In genomic region chr11:102171101-102171500, GRCh38 we compare ENCODE assay signal across 1 cellular context.
TF ChIP-seq lines count a peak whose summit lies in the region.

No MANE protein-coding gene starts in this region.

TF ChIP-seq in SK-N-SH treated with all-trans-retinoic acid at 6 μM for 48 hours, 23 proteins besides CTCF, POLR2A, EP300 and RAD21 (continued from another document):
- TF ChIP-seq ZNF70 (CRISPR knock-in tag; IDR thresholded peaks at IDR 0.05) = no peak
- TF ChIP-seq, protein P1, sequence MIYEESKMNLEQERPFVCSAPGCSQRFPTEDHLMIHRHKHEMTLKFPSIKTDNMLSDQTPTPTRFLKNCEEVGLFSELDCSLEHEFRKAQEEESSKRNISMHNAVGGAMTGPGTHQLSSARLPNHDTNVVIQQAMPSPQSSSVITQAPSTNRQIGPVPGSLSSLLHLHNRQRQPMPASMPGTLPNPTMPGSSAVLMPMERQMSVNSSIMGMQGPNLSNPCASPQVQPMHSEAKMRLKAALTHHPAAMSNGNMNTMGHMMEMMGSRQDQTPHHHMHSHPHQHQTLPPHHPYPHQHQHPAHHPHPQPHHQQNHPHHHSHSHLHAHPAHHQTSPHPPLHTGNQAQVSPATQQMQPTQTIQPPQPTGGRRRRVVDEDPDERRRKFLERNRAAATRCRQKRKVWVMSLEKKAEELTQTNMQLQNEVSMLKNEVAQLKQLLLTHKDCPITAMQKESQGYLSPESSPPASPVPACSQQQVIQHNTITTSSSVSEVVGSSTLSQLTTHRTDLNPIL (CRISPR knock-in tag; IDR thresholded peaks at IDR 0.05; ENCODE audit: low read depth) = no peak
